ENCODE assay signal across 26 cellular contexts in the genomic region with DNA sequence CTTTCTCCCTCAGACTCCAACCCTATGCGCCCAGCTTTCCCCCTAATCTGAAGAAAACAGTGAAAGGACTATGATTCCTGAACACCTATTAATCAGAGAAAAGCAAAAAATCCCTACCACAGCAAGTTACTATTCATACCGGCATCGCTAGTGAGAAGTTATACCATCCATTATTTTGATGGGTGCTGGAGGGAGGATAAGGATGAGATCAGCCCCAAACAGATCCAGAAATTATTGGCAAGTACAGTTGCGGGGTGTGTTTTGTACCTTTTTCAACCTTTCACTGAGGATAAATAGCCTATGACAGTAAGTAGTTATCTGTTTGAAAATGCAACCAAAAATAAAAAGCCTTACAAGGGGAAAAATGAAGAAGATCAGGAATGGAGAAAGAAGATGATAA. TPM values are rescaled to one million over a fixed set of nuclear protein-coding genes. Genes with fewer than 3 reads are reported as not detected.
"Had no signal": no experiment of that assay in that cellular context is flagged by ENCODE, and none has a peak within 500 bp of the region (broad histone marks: within the 10 kb centered on the region; RNA-seq: fewer than 3 reads in every experiment).

No MANE protein-coding gene starts in this region.

- H3K9me3 ChIP-seq: breast epithelium had no signal

- H3K36me3 Mint-ChIP-seq: activated naive CD4-positive, alpha-beta T cell treated with anti-CD3 and anti-CD28 coated beads, Interleukin-2, amount 10 ng/mL, durations not matched to agents 7 days and 5 days; activated naive CD8-positive, alpha-beta T cell treated with anti-CD3 and anti-CD28 coated beads for 36 hours; T-cell had no signal

- H3K4me1 ChIP-seq: breast epithelium had no signal

- DNase-seq: activated CD4-positive, alpha-beta T cell treated with anti-CD3 and anti-CD28 coated beads for 4 hours; activated CD8-positive, alpha-beta memory T cell treated with anti-CD3 and anti-CD28 coated beads, Interleukin-2, amount 50 U/mL, for 4 hours; activated CD8-positive, alpha-beta T cell treated with anti-CD3 and anti-CD28 coated beads for 36 hours; activated gamma-delta T cell treated with Interleukin-2 at 50 U/mL for 16 hours; activated naive CD4-positive, alpha-beta T cell treated with anti-CD3 and anti-CD28 coated beads, Interleukin-2, amount 10 ng/mL, durations not matched to agents 7 days and 5 days; activated naive CD8-positive, alpha-beta T cell treated with anti-CD3 and anti-CD28 coated beads for 36 hours; activated T-cell treated with anti-CD3 and anti-CD28 coated beads, Interleukin-2, amount 50 U/mL, for 72 hours; aorta; central memory CD4-positive, alpha-beta T cell; NCI-H1092; NCI-H1417; NCI-H1930; NCI-H2171 treated with DMSO at 0.1 percent for 48 hours; NCI-H226; NCI-H510A; NCI-H526 treated with DMSO at 0.1 percent for 48 hours; NCI-H82; SIG-M5; T-cell; T-helper 2 cell; T1000; WERI-Rb-1 had no signal

- H3K4me1 Mint-ChIP-seq: activated naive CD4-positive, alpha-beta T cell treated with anti-CD3 and anti-CD28 coated beads, Interleukin-2, amount 10 ng/mL, durations not matched to agents 7 days and 5 days; activated naive CD8-positive, alpha-beta T cell treated with anti-CD3 and anti-CD28 coated beads for 36 hours; T-cell had no signal

- H3K27me3 Mint-ChIP-seq: activated CD8-positive, alpha-beta T cell treated with anti-CD3 and anti-CD28 coated beads for 36 hours; activated naive CD4-positive, alpha-beta T cell treated with anti-CD3 and anti-CD28 coated beads, Interleukin-2, amount 10 ng/mL, durations not matched to agents 7 days and 5 days; activated naive CD8-positive, alpha-beta T cell treated with anti-CD3 and anti-CD28 coated beads for 36 hours; T-cell had no signal

- H3K27me3 ChIP-seq: breast epithelium had no signal

- H3K9ac ChIP-seq: KMS-11 had no signal

- H3K4me2 ChIP-seq: KMS-11 had no signal

- H3K4me3 ChIP-seq: breast epithelium had no signal

- H3K4me3 Mint-ChIP-seq: activated CD8-positive, alpha-beta T cell treated with anti-CD3 and anti-CD28 coated beads for 36 hours; activated naive CD4-positive, alpha-beta T cell treated with anti-CD3 and anti-CD28 coated beads, Interleukin-2, amount 10 ng/mL, durations not matched to agents 7 days and 5 days; activated naive CD8-positive, alpha-beta T cell treated with anti-CD3 and anti-CD28 coated beads for 36 hours; activated T-cell treated with anti-CD3 and anti-CD28 coated beads, Interleukin-2, amount 50 U/mL, for 72 hours; T-cell had no signal

- H3K27ac ChIP-seq: breast epithelium, KMS-11, WERI-Rb-1 had no signal

- H3K27ac Mint-ChIP-seq: activated CD8-positive, alpha-beta T cell treated with anti-CD3 and anti-CD28 coated beads for 36 hours; activated naive CD4-positive, alpha-beta T cell treated with anti-CD3 and anti-CD28 coated beads, Interleukin-2, amount 10 ng/mL, durations not matched to agents 7 days and 5 days; activated naive CD8-positive, alpha-beta T cell treated with anti-CD3 and anti-CD28 coated beads for 36 hours; activated T-cell treated with anti-CD3 and anti-CD28 coated beads, Interleukin-2, amount 50 U/mL, for 72 hours; activated T-helper 2 cell treated with anti-CD3 and anti-CD28 coated beads, Interferon-gamma antibody, Interleukin-2, Interleukin-4, amounts not matched to agents 10 μg/mL and 5 μg/mL and 100 μg/mL, durations not matched to agents 14 hours and 24 hours and 36 hours; T-cell had no signal

- H3K36me3 ChIP-seq: breast epithelium, WERI-Rb-1 had no signal

RNA-seq across cellular contexts. Expression of a gene that starts 59.9 kb away (rescaled TPM):
- total RNA-seq: activated CD8-positive, alpha-beta T cell treated with anti-CD3 and anti-CD28 coated beads for 36 hours; activated naive CD8-positive, alpha-beta T cell treated with anti-CD3 and anti-CD28 coated beads for 36 hours; activated T-cell treated with anti-CD3 and anti-CD28 coated beads, Interleukin-2, amount 50 U/mL, for 72 hours; activated T-helper 2 cell treated with anti-CD3 and anti-CD28 coated beads, Interferon-gamma antibody, Interleukin-2, Interleukin-4, amounts not matched to agents 10 μg/mL and 5 μg/mL and 100 μg/mL, durations not matched to agents 14 hours and 24 hours and 36 hours; OCI-LY7 had no signal
